In the genomic region with DNA sequence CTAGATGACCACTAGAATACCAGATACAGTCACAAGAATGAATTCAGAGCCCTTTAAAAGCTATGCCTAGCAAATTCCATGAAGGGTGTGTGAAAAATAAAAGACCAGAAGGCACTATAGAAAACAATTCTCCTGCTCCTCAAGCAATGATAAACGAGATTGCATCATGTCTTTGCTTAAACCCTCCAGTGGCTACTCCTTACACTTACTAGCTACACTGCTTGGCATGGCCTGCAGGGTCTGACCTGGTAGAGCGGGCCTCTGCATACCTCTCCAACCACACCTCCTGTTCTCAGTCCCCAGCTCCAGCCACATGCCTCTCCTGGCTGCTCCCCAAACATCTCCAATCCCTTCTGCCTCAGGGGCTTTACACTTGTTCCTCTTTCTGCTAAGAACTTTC, we compare ENCODE assay signal across 11 cellular contexts.
DNase-seq lines count a peak whose midpoint lies in the region; ATAC-seq and TF ChIP-seq lines count a peak whose summit lies in the region.
"Had no signal": no experiment of that assay in that cellular context is flagged by ENCODE, and none has a peak within 500 bp of the region (broad histone marks: within the 10 kb centered on the region; RNA-seq: fewer than 3 reads in every experiment).

No MANE protein-coding gene starts in this region.

- no peaks in the 10 kb centered on the region for H3F3A ChIP-seq in OCI-LY1 (ENCODE audit: insufficient read depth, low read length)

- no peak overlapping the region for H3K4me3 Mint-ChIP-seq in stimulated activated naive CD8-positive, alpha-beta T cell treated with anti-CD3 and anti-CD28 coated beads, Interleukin-15, amount 100 ng/mL, for 72 hours
- H3K4me3 Mint-ChIP-seq: activated naive CD4-positive, alpha-beta T cell treated with anti-CD3 and anti-CD28 coated beads, Interleukin-2, amount 50 U/mL, for 24 hours had no signal

- TF ChIP-seq CTCF in OCI-LY1 (IDR thresholded peaks at IDR 0.05; ENCODE audit: low read length) = no peak
- peak; percentile 12 for TF ChIP-seq CTCF in epithelial cell of esophagus (IDR thresholded peaks at IDR 0.05; ENCODE audit: insufficient read depth, low read depth, low read length, missing control alignments)
- no peak for TF ChIP-seq CTCF in brain microvascular endothelial cell (IDR thresholded peaks at IDR 0.05; ENCODE audit: low read depth, low read length, missing control alignments)

- H4K20me1 ChIP-seq in OCI-LY1 (ENCODE audit: insufficient read depth, low read length) = no peaks in the 10 kb centered on the region

- peaks cover 21% of the 10 kb centered on the region for H3K27me3 Mint-ChIP-seq in stimulated activated naive CD8-positive, alpha-beta T cell treated with anti-CD3 and anti-CD28 coated beads, Interleukin-15, amount 100 ng/mL, for 72 hours
- H3K27me3 Mint-ChIP-seq: activated naive CD4-positive, alpha-beta T cell treated with anti-CD3 and anti-CD28 coated beads, Interleukin-2, amount 50 U/mL, for 24 hours had no signal

- no peaks in the 10 kb centered on the region for H3K79me2 ChIP-seq in OCI-LY1 (ENCODE audit: insufficient read depth, low read length)

- H3K9me3 Mint-ChIP-seq in stimulated activated naive CD8-positive, alpha-beta T cell treated with anti-CD3 and anti-CD28 coated beads, Interleukin-15, amount 100 ng/mL, for 72 hours = no peaks in the 10 kb centered on the region
- H3K9me3 Mint-ChIP-seq: activated naive CD4-positive, alpha-beta T cell treated with anti-CD3 and anti-CD28 coated beads, Interleukin-2, amount 50 U/mL, for 24 hours had no signal

- peaks cover 27% of the 10 kb centered on the region for H3K4me1 Mint-ChIP-seq in stimulated activated naive CD8-positive, alpha-beta T cell treated with anti-CD3 and anti-CD28 coated beads, Interleukin-15, amount 100 ng/mL, for 72 hours
- H3K4me1 Mint-ChIP-seq: activated naive CD4-positive, alpha-beta T cell treated with anti-CD3 and anti-CD28 coated beads, Interleukin-2, amount 50 U/mL, for 24 hours had no signal

- H3K9me2 ChIP-seq in OCI-LY1 (ENCODE audit: low read depth, low read length) = no peaks in the 10 kb centered on the region

- H3K36me3 ChIP-seq in OCI-LY1 (ENCODE audit: insufficient read depth, low read length) (no peaks in the 10 kb centered on the region), brain microvascular endothelial cell (replicated peaks) (no peaks in the 10 kb centered on the region)

- DNase-seq in stimulated activated naive CD8-positive, alpha-beta T cell treated with anti-CD3 and anti-CD28 coated beads, Interleukin-15, amount 100 ng/mL, for 72 hours = no peak
- no peak for DNase-seq in stimulated activated naive CD8-positive, alpha-beta T cell treated with anti-CD3 and anti-CD28 coated beads, Interleukin-15, Interleukin-2, amounts not matched to agents 100 U/mL and 50 U/mL, for 24 hours
- peak; percentile 42 for DNase-seq in epithelial cell of esophagus (ENCODE audit: low read depth)
- DNase-seq in GDM1 (lab: John Stamatoyannopoulos, UW) = no peak
- DNase-seq in brain microvascular endothelial cell = no peak
- DNase-seq in globus pallidus (ENCODE audit: low spot score) = no peak
- DNase-seq: activated CD4-positive, alpha-beta T cell treated with anti-CD3 and anti-CD28 coated beads, Interleukin-2, amount 50 U/mL, for 1 hour; NCI-H1930 had no signal

- peaks cover 56% of the 10 kb centered on the region for H3K4me1 ChIP-seq in OCI-LY1 (ENCODE audit: insufficient read depth, low read length, severe bottlenecking)

- H2AFZ ChIP-seq in OCI-LY1 (ENCODE audit: low read length) = no peak overlapping the region

- H3K9me3 ChIP-seq in OCI-LY1 (ENCODE audit: low read length) = no peaks in the 10 kb centered on the region

- no peak overlapping the region for H3K9ac ChIP-seq in OCI-LY1 (ENCODE audit: low read length)

- in situ Hi-C loops in brain microvascular endothelial cell (cut with HindIII; ENCODE audit: low pct_ligation_motif_present, low sequenced_read_pairs) = no loop called here

- H3K4me3 ChIP-seq in OCI-LY1 (ENCODE audit: low read depth, low read length, poor library complexity, severe bottlenecking) (no peak overlapping the region), epithelial cell of esophagus (ENCODE audit: low read length) (no peak overlapping the region), brain microvascular endothelial cell (ENCODE audit: low read depth, low read length) (no peak overlapping the region)

- H3K4me2 ChIP-seq in OCI-LY1 (ENCODE audit: low read length) = no peak overlapping the region

- no peak for ATAC-seq in stimulated activated naive CD8-positive, alpha-beta T cell treated with anti-CD3 and anti-CD28 coated beads, Interleukin-15, amount 100 ng/mL, for 72 hours
- ATAC-seq in stimulated activated naive CD8-positive, alpha-beta T cell treated with anti-CD3 and anti-CD28 coated beads, Interleukin-15, Interleukin-2, amounts not matched to agents 100 U/mL and 50 U/mL, for 24 hours = no peak
- no peak for ATAC-seq in HG02981 (IDR thresholded peaks at IDR 0.05; ENCODE audit: unreplicated experiment)

- H3K27me3 ChIP-seq in OCI-LY1 (ENCODE audit: insufficient read depth, low read length) (no peaks in the 10 kb centered on the region), brain microvascular endothelial cell (replicated peaks) (no peaks in the 10 kb centered on the region)

- peak overlapping the region; percentile 48 for H3K27ac ChIP-seq in OCI-LY1 (ENCODE audit: low read depth, low read length, poor library complexity, severe bottlenecking)
- no peak overlapping the region for H3K27ac ChIP-seq in brain microvascular endothelial cell

- H3K27ac Mint-ChIP-seq in stimulated activated naive CD8-positive, alpha-beta T cell treated with anti-CD3 and anti-CD28 coated beads, Interleukin-15, amount 100 ng/mL, for 72 hours = peak overlapping the region; percentile 48 to 53
- H3K27ac Mint-ChIP-seq: activated naive CD4-positive, alpha-beta T cell treated with anti-CD3 and anti-CD28 coated beads, Interleukin-2, amount 50 U/mL, for 24 hours had no signal
